ENCODE assay signal across 27 cellular contexts in the genomic region with DNA sequence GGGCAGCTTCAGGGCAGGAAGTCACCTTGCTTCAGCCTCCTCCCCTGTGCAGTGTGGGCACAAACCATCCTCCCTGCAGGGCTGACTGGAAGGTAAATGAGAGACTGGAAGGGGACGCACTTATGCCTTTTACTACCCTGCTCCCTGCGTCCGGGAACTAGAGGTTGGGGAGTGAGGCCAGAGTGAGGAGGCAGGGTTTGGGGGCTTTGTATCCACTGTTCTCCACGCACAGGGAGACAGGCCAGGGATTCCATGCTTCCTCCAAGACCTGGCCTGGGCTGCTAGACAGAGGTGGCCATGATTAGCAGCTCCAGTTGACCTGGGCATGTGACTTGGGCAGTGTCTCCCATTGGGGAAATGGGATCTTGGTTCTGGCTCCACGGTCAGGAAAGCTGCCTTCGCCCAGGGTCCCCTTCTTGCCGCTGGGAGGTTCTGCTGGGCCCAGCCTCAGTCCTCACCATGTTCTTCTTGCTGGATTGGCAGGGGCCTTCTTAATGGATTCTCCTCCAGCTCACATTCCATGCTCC. TPM values are rescaled to one million over a fixed set of nuclear protein-coding genes. Genes with fewer than 3 reads are reported as not detected.
DNase-seq lines count a peak whose midpoint lies in the region; ATAC-seq and TF ChIP-seq lines count a peak whose summit lies in the region.
"Had no signal": no experiment of that assay in that cellular context is flagged by ENCODE, and none has a peak within 500 bp of the region (broad histone marks: within the 10 kb centered on the region; RNA-seq: fewer than 3 reads in every experiment).

No MANE protein-coding gene starts in this region.

- H3K4me1 ChIP-seq in SK-N-SH (ENCODE audit: control insufficient read depth in 1 of 2, insufficient read depth in 2 of 2, low read depth in 1 of 2, low read length in 1 of 2) = peaks cover 8 to 35% of the 10 kb centered on the region in 2 experiments; a peak in 3 of 4 replicates

- H3K9me3 ChIP-seq in SK-N-SH = no peaks in the 10 kb centered on the region
- H3K9me3 ChIP-seq: pancreas, SJSA1, tibial nerve had no signal

- H3K9me3 Mint-ChIP-seq in chondrocyte (ENCODE audit: low read depth) (no peaks in the 10 kb centered on the region), nephron (no peaks in the 10 kb centered on the region), type B pancreatic cell (no peaks in the 10 kb centered on the region)
- H3K9me3 Mint-ChIP-seq: activated CD4-positive, alpha-beta T cell treated with anti-CD3 and anti-CD28 coated beads, Interleukin-2, amount 10 ng/mL, durations not matched to agents 24 days and 14 days; activated T-cell treated with anti-CD3 and anti-CD28 coated beads, Interleukin-2, amount 50 U/mL, for 72 hours; CD8-positive, alpha-beta memory T cell; stimulated activated naive CD8-positive, alpha-beta T cell treated with anti-CD3 and anti-CD28 coated beads, Interleukin-15, Interleukin-2, amounts not matched to agents 100 ng/mL and 50 ng/mL, for 24 hours had no signal

- H3K36me3 ChIP-seq in SK-N-SH (replicated peaks in 1 of 2; ENCODE audit: control insufficient read depth in 1 of 2, insufficient read depth in 2 of 2, low read length in 1 of 2) = no peaks in the 10 kb centered on the region
- H3K36me3 ChIP-seq: pancreas, SJSA1, tibial nerve had no signal

- no peaks in the 10 kb centered on the region for H3K36me3 Mint-ChIP-seq in chondrocyte (ENCODE audit: low read depth)
- no peaks in the 10 kb centered on the region for H3K36me3 Mint-ChIP-seq in nephron (ENCODE audit: low read depth)
- no peaks in the 10 kb centered on the region for H3K36me3 Mint-ChIP-seq in type B pancreatic cell
- H3K36me3 Mint-ChIP-seq: CD8-positive, alpha-beta memory T cell had no signal

- POLR2A ChIA-PET in SK-N-SH (lab: Yijun Ruan, JAX) = interaction anchor here (0.9 to 2.1 kb wide), 5 partner anchors 46 to 125 kb away, joined by 3 to 10 read pairs (median 3); no protein-coding TSS in a partner anchor

- H3K27ac Mint-ChIP-seq in chondrocyte (ENCODE audit: unreplicated experiment) = peak overlapping the region; percentile 60
- peak overlapping the region; percentile 69 to 85 (median 74) for H3K27ac Mint-ChIP-seq in nephron
- peak overlapping the region; percentile 70 for H3K27ac Mint-ChIP-seq in type B pancreatic cell
- H3K27ac Mint-ChIP-seq: activated CD4-positive, alpha-beta T cell treated with anti-CD3 and anti-CD28 coated beads, Interleukin-2, amount 10 ng/mL, durations not matched to agents 24 days and 14 days; activated T-cell treated with anti-CD3 and anti-CD28 coated beads, Interleukin-2, amount 50 U/mL, for 72 hours; stimulated activated naive CD8-positive, alpha-beta T cell treated with anti-CD3 and anti-CD28 coated beads, Interleukin-15, Interleukin-2, amounts not matched to agents 100 ng/mL and 50 ng/mL, for 24 hours had no signal

- CTCF ChIA-PET in SK-N-SH (lab: Yijun Ruan, JAX) = interaction anchor here (0.7 to 23.1 kb wide), 14 partner anchors 9 to 123 kb away, joined by 3 to 627 read pairs (median 4); no protein-coding TSS in a partner anchor

- no peak overlapping the region for H2AFZ ChIP-seq in SK-N-SH (ENCODE audit: low read depth)

- H3K4me2 ChIP-seq in SK-N-SH = no peak overlapping the region

- TF ChIP-seq EP300 in SK-N-SH (IDR thresholded peaks at IDR 0.05; ENCODE audit: borderline replicate concordance in 1 of 2, low read depth in 1 of 2, low read length in 1 of 2) = no peak

- WGBS in SK-N-SH (ENCODE audit: low lambda C conversion rate) = 97% methylated on average over 4 of the region's 7 CpGs

- peak; percentile 32 for DNase-seq in SK-N-SH
- DNase-seq in chondrocyte (ENCODE audit: low spot score) = no peak
- DNase-seq in type B pancreatic cell (ENCODE audit: extremely low spot score, unreplicated experiment) = no peak
- no peak for DNase-seq in CD1c-positive myeloid dendritic cell (ENCODE audit: extremely low spot score)
- no peak for DNase-seq in NCI-H2081 (lab: John Stamatoyannopoulos, UW)
- DNase-seq in NCI-H524 (lab: John Stamatoyannopoulos, UW) = no peak
- DNase-seq: activated CD4-positive, alpha-beta T cell treated with anti-CD3 and anti-CD28 coated beads, Interleukin-2, amount 10 ng/mL, durations not matched to agents 24 days and 14 days; activated naive CD4-positive, alpha-beta T cell treated with Interleukin-2 at 50 U/mL for 16 hours; activated T-cell treated with anti-CD3 and anti-CD28 coated beads, Interleukin-2, amount 50 U/mL, for 72 hours; amniotic stem cell; CD8-positive, alpha-beta memory T cell; dermis blood vessel endothelial cell; GDM1; GOT3; NCI-H1694 treated with DMSO at 0.1 percent for 48 hours; T-helper 2 cell had no signal

- H3K79me2 ChIP-seq in SK-N-SH (ENCODE audit: insufficient read depth) = no peaks in the 10 kb centered on the region

- peaks cover 7% of the 10 kb centered on the region for H3K27me3 Mint-ChIP-seq in chondrocyte (ENCODE audit: low read depth)
- peaks cover 88% of the 10 kb centered on the region for H3K27me3 Mint-ChIP-seq in nephron (ENCODE audit: low read depth)
- peaks cover 53% of the 10 kb centered on the region for H3K27me3 Mint-ChIP-seq in type B pancreatic cell

- no peaks in the 10 kb centered on the region for H3K9me2 ChIP-seq in SK-N-SH

- H4K20me1 ChIP-seq in SK-N-SH (ENCODE audit: insufficient read depth) = no peaks in the 10 kb centered on the region

- no peak for TF ChIP-seq RAD21 in SK-N-SH (IDR thresholded peaks at IDR 0.05; ENCODE audit: low read length)

- TF ChIP-seq CTCF in SK-N-SH (IDR thresholded peaks at IDR 0.05) = no peak
- no peak for TF ChIP-seq CTCF in chondrocyte (IDR thresholded peaks at IDR 0.05)
- no peak for TF ChIP-seq CTCF in nephron (IDR thresholded peaks at IDR 0.05; ENCODE audit: unreplicated experiment in 3 of 3)
- TF ChIP-seq CTCF in type B pancreatic cell (conservative IDR thresholded peaks at IDR 0.05) = no peak

- H3K9ac ChIP-seq in SK-N-SH = no peak overlapping the region

- H3K27ac ChIP-seq in SK-N-SH (ENCODE audit: low read depth in 2 of 2, low read length in 1 of 2) = peak overlapping the region in 1 of 2 experiments; percentile 75; a peak in 2 of 4 replicates
- H3K27ac ChIP-seq: 22Rv1, pancreas, SJSA1, tibial nerve had no signal

- no peak overlapping the region for H3K4me3 ChIP-seq in SK-N-SH (ENCODE audit: low read depth in 2 of 2, low read length in 1 of 2)
- H3K4me3 ChIP-seq: lung, pancreas, SJSA1, tibial nerve had no signal

- H3K4me3 Mint-ChIP-seq in chondrocyte (ENCODE audit: unreplicated experiment) = no peak overlapping the region
- peak overlapping the region in 2 of 3 experiments; percentile 27 to 70 for H3K4me3 Mint-ChIP-seq in nephron
- H3K4me3 Mint-ChIP-seq in type B pancreatic cell = peak overlapping the region; percentile 66
- H3K4me3 Mint-ChIP-seq: activated CD4-positive, alpha-beta T cell treated with anti-CD3 and anti-CD28 coated beads, Interleukin-2, amount 10 ng/mL, durations not matched to agents 24 days and 14 days; activated T-cell treated with anti-CD3 and anti-CD28 coated beads, Interleukin-2, amount 50 U/mL, for 72 hours; CD8-positive, alpha-beta memory T cell; stimulated activated naive CD8-positive, alpha-beta T cell treated with anti-CD3 and anti-CD28 coated beads, Interleukin-15, Interleukin-2, amounts not matched to agents 100 ng/mL and 50 ng/mL, for 24 hours had no signal

- H3K4me1 Mint-ChIP-seq in chondrocyte (ENCODE audit: low read depth) (peaks cover 20% of the 10 kb centered on the region), nephron (peaks cover 74% of the 10 kb centered on the region), type B pancreatic cell (ENCODE audit: unreplicated experiment) (peaks cover 67% of the 10 kb centered on the region)

- ATAC-seq in SK-N-SH treated with all-trans-retinoic acid at 6 μM for 48 hours = no peak
- ATAC-seq: sciatic nerve had no signal

- H3F3A ChIP-seq in SK-N-SH (replicated peaks; ENCODE audit: insufficient read depth) = peaks cover 16% of the 10 kb centered on the region

- no peaks in the 10 kb centered on the region for H3K27me3 ChIP-seq in SK-N-SH (ENCODE audit: insufficient read depth)

TF ChIP-seq in SK-N-SH, 30 proteins besides CTCF, POLR2A, EP300 and RAD21 (continues in another document):
- TF ChIP-seq USF2 (IDR thresholded peaks at IDR 0.05; ENCODE audit: borderline replicate concordance, low read depth, low read length) = no peak
- TF ChIP-seq SMC3 (IDR thresholded peaks at IDR 0.05; ENCODE audit: low read depth, low read length) = no peak
- TF ChIP-seq FOXJ3 (CRISPR knock-in tag; IDR thresholded peaks at IDR 0.05) = no peak

TF ChIP-seq in SK-N-SH treated with all-trans-retinoic acid at 6 μM for 48 hours, 23 proteins besides CTCF, POLR2A, EP300 and RAD21 (continues in another document):
- TF ChIP-seq TCF4 (CRISPR knock-in tag; IDR thresholded peaks at IDR 0.05; ENCODE audit: borderline replicate concordance) = no peak
- no peak for TF ChIP-seq TSHZ2 (CRISPR knock-in tag; IDR thresholded peaks at IDR 0.05)
- TF ChIP-seq PPARA (CRISPR knock-in tag; IDR thresholded peaks at IDR 0.05; ENCODE audit: borderline replicate concordance) = no peak
- no peak for TF ChIP-seq ZFP3 (CRISPR knock-in tag; IDR thresholded peaks at IDR 0.05)
- TF ChIP-seq OSR1 (CRISPR knock-in tag; IDR thresholded peaks at IDR 0.05) = no peak
- TF ChIP-seq TOX (CRISPR knock-in tag; IDR thresholded peaks at IDR 0.05; ENCODE audit: borderline replicate concordance) = no peak

RNA-seq across cellular contexts. Expression of gene PSD2, which starts 37.0 kb away (rescaled TPM):
- polyA plus RNA-seq in SK-N-SH (2012; rRNA removed) = 0.15 TPM in 2 replicates
- polyA plus RNA-seq in SK-N-SH (2012; cell fraction: cytosol; rRNA removed) = 0.09 and 0.13 TPM in 2 replicates
- 0.62 and 0.63 TPM in 2 replicates for polyA plus RNA-seq in SK-N-SH (2012; cell fraction: nucleus; rRNA removed)
- total RNA-seq in chondrocyte (0.47 to 1.5 TPM (median 0.82 TPM) in 3 replicates), type B pancreatic cell (ENCODE audit: low replicate concordance) (0.19 and 0.27 TPM in 2 replicates)
- total RNA-seq: activated CD4-positive, alpha-beta T cell treated with anti-CD3 and anti-CD28 coated beads, Interleukin-2, amount 10 ng/mL, durations not matched to agents 24 days and 14 days; activated T-cell treated with anti-CD3 and anti-CD28 coated beads, Interleukin-2, amount 50 U/mL, for 72 hours; CD8-positive, alpha-beta memory T cell; endothelial cell of umbilical vein had no signal
- polyA plus RNA-seq: endothelial cell of umbilical vein, keratinocyte had no signal
